Comparison of ENCODE assay signal across 2 cellular contexts in the genomic region with DNA sequence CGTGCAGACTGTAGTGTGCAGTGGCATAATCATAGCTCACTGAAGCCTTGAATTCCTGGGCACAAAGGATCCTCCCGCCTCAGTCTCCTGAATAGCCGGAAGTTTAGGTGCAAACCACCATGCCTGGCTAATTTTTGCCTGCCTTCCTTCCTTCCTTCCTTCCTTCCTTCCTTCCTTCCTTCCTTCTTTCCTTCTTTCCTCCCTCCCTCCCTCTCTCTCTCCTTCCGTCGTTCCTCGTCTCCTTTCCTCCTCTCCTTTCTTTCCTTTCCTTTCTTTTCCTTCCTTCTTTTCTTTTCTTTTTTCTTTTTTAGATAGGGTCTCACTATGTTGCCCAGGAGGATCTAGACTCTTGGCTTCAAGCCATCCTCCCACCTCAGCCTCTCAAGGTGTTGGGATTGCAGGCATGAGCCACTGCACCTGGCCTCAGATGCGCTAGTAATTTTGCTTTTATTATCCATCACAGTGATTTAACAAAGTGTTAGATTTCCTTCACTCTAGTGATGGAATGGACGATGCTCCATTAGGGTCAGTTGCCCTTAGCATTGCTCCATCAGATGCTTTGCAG.
TF ChIP-seq lines count a peak whose summit lies in the region.

No MANE protein-coding gene starts in this region.

TF ChIP-seq in GM23338, 12 proteins besides CTCF, POLR2A, EP300 and RAD21 (continues in another document):
- TF ChIP-seq, protein P1, sequence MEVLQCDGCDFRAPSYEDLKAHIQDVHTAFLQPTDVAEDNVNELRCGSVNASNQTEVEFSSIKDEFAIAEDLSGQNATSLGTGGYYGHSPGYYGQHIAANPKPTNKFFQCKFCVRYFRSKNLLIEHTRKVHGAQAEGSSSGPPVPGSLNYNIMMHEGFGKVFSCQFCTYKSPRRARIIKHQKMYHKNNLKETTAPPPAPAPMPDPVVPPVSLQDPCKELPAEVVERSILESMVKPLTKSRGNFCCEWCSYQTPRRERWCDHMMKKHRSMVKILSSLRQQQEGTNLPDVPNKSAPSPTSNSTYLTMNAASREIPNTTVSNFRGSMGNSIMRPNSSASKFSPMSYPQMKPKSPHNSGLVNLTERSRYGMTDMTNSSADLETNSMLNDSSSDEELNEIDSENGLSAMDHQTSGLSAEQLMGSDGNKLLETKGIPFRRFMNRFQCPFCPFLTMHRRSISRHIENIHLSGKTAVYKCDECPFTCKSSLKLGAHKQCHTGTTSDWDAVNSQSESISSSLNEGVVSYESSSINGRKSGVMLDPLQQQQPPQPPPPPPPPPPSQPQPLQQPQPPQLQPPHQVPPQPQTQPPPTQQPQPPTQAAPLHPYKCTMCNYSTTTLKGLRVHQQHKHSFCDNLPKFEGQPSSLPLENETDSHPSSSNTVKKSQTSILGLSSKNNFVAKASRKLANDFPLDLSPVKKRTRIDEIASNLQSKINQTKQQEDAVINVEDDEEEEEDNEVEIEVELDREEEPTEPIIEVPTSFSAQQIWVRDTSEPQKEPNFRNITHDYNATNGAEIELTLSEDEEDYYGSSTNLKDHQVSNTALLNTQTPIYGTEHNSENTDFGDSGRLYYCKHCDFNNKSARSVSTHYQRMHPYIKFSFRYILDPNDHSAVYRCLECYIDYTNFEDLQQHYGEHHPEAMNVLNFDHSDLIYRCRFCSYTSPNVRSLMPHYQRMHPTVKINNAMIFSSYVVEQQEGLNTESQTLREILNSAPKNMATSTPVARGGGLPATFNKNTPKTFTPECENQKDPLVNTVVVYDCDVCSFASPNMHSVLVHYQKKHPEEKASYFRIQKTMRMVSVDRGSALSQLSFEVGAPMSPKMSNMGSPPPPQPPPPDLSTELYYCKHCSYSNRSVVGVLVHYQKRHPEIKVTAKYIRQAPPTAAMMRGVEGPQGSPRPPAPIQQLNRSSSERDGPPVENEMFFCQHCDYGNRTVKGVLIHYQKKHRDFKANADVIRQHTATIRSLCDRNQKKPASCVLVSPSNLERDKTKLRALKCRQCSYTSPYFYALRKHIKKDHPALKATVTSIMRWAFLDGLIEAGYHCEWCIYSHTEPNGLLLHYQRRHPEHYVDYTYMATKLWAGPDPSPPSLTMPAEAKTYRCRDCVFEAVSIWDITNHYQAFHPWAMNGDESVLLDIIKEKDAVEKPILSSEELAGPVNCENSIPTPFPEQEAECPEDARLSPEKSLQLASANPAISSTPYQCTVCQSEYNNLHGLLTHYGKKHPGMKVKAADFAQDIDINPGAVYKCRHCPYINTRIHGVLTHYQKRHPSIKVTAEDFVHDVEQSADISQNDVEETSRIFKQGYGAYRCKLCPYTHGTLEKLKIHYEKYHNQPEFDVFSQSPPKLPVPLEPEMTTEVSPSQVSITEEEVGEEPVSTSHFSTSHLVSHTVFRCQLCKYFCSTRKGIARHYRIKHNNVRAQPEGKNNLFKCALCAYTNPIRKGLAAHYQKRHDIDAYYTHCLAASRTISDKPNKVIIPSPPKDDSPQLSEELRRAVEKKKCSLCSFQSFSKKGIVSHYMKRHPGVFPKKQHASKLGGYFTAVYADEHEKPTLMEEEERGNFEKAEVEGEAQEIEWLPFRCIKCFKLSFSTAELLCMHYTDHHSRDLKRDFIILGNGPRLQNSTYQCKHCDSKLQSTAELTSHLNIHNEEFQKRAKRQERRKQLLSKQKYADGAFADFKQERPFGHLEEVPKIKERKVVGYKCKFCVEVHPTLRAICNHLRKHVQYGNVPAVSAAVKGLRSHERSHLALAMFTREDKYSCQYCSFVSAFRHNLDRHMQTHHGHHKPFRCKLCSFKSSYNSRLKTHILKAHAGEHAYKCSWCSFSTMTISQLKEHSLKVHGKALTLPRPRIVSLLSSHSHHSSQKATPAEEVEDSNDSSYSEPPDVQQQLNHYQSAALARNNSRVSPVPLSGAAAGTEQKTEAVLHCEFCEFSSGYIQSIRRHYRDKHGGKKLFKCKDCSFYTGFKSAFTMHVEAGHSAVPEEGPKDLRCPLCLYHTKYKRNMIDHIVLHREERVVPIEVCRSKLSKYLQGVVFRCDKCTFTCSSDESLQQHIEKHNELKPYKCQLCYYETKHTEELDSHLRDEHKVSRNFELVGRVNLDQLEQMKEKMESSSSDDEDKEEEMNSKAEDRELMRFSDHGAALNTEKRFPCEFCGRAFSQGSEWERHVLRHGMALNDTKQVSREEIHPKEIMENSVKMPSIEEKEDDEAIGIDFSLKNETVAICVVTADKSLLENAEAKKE (CRISPR knock-in tag; IDR thresholded peaks at IDR 0.05): no peak
- TF ChIP-seq CREB1 (CRISPR knock-in tag; IDR thresholded peaks at IDR 0.05; ENCODE audit: low read depth): no peak
- no peak for TF ChIP-seq POLR2AphosphoS5 (IDR thresholded peaks at IDR 0.05; ENCODE audit: low read depth)
- no peak for TF ChIP-seq EZH2 (IDR thresholded peaks at IDR 0.05; ENCODE audit: low read depth, unreplicated experiment)
- no peak for TF ChIP-seq EZH2phosphoT487 (IDR thresholded peaks at IDR 0.05; ENCODE audit: unreplicated experiment)
- TF ChIP-seq ZNF114 (CRISPR knock-in tag; IDR thresholded peaks at IDR 0.05): no peak
- TF ChIP-seq ETS1 (IDR thresholded peaks at IDR 0.05): no peak
- no peak for TF ChIP-seq ZNF331 (CRISPR knock-in tag; IDR thresholded peaks at IDR 0.05; ENCODE audit: low read depth)
- TF ChIP-seq REST (IDR thresholded peaks at IDR 0.05; ENCODE audit: unreplicated experiment): no peak

TF ChIP-seq in H1, 55 proteins besides CTCF, POLR2A, EP300 and RAD21:
- TF ChIP-seq CHD1 (IDR thresholded peaks at IDR 0.05; ENCODE audit: low read depth, low read length): no peak
- TF ChIP-seq HDAC2 (IDR thresholded peaks at IDR 0.05; ENCODE audit: borderline replicate concordance in 1 of 2, low read depth in 2 of 2, low read length in 2 of 2): no peak
- no peak for TF ChIP-seq CBX8 (IDR thresholded peaks at IDR 0.05; ENCODE audit: borderline replicate concordance, low read depth, low read length)
- TF ChIP-seq E2F6 (IDR thresholded peaks at IDR 0.05): no peak
- TF ChIP-seq TAF1 (IDR thresholded peaks at IDR 0.05; ENCODE audit: low read depth, low read length): no peak
- no peak for TF ChIP-seq BRCA1 (IDR thresholded peaks at IDR 0.05; ENCODE audit: low read depth, low read length)
- TF ChIP-seq KDM4A (IDR thresholded peaks at IDR 0.05; ENCODE audit: low read depth, low read length, severe bottlenecking): no peak
- TF ChIP-seq PHF8 (conservative IDR thresholded peaks at IDR 0.05; ENCODE audit: low read depth, low read length): no peak
- TF ChIP-seq TBP (IDR thresholded peaks at IDR 0.05; ENCODE audit: low read depth, low read length): no peak
- TF ChIP-seq SUZ12 (IDR thresholded peaks at IDR 0.05; ENCODE audit: low read length): no peak
